24 cellular contexts compared by ENCODE assay signal in the genomic region with DNA sequence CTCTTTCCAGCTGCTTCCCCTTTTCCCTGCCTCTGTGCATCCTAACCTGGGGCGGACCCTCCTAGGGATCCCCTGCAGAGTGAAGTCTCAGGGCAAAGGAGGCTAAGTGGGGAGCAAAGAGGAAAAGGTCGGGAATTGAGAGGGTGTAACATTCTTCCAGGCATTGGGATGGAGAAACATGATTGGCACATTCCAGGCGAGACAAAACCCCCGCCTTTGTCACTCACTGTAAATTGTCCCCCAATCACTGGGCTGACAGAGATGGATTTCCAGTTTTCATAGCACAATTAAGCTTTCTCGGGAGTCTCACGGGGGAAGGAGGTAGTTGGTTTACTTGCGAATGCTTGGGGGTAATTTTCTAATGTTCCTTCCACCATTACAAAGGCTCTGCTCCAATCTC.
DNase-seq lines count a peak whose midpoint lies in the region; FAIRE-seq and TF ChIP-seq lines count a peak whose summit lies in the region.
"Had no signal": no experiment of that assay in that cellular context is flagged by ENCODE, and none has a peak within 500 bp of the region (broad histone marks: within the 10 kb centered on the region; RNA-seq: fewer than 3 reads in every experiment).

No MANE protein-coding gene starts in this region.

- H3K14ac ChIP-seq in H1 (ENCODE audit: insufficient read length), result no peak overlapping the region

- intact Hi-C loops in esophagus muscularis mucosa (cut with DNase I), result no loop called here

- H3K36me3 ChIP-seq in H1 (ENCODE audit: control insufficient read depth in 2 of 4, insufficient read depth in 4 of 4, low read length in 3 of 4) (no peaks in the 10 kb centered on the region), endodermal cell (ENCODE audit: control insufficient read depth, insufficient read depth, low read length) (peaks cover 5% of the 10 kb centered on the region), neural cell (ENCODE audit: insufficient read depth, low read length) (no peaks in the 10 kb centered on the region), esophagus muscularis mucosa (peaks cover 0 to 10% (median 0%) of the 10 kb centered on the region in 4 donors)

- no peak for TF ChIP-seq RAD21 in H1 (IDR thresholded peaks at IDR 0.05 in 1 of 2, conservative IDR thresholded peaks at IDR 0.05 in 1 of 2; ENCODE audit: low read depth in 2 of 2, low read length in 2 of 2)
- no peak for TF ChIP-seq RAD21 in neural cell (conservative IDR thresholded peaks at IDR 0.05)

- H3K4me2 ChIP-seq in H1 (ENCODE audit: insufficient read depth in 1 of 2, low read depth in 2 of 2, low read length in 2 of 2) (no peak overlapping the region), neural cell (ENCODE audit: low read length) (peak overlapping the region; percentile 68)
- H3K4me2 ChIP-seq: BLaER1 treated with 17β-estradiol and CSF1 and Interleukin-3, amounts not matched to agents 10 nM and 100 nM had no signal

- peaks cover 22% of the 10 kb centered on the region for H3K4me1 Mint-ChIP-seq in endodermal cell
- H3K4me1 Mint-ChIP-seq: B cell had no signal

- no peaks in the 10 kb centered on the region for H3K9me2 ChIP-seq in neural cell (ENCODE audit: insufficient read depth, low read length)

- H3K36me3 Mint-ChIP-seq in endodermal cell (ENCODE audit: low read depth), result peaks cover 25% of the 10 kb centered on the region

- no peak overlapping the region for H3K4me3 ChIP-seq in H1 (ENCODE audit: extremely low read depth in 1 of 4, insufficient read depth in 2 of 4, low read depth in 3 of 4, low read length in 4 of 4)
- H3K4me3 ChIP-seq in endodermal cell (ENCODE audit: low read length), result no peak overlapping the region
- peak overlapping the region; percentile 43 for H3K4me3 ChIP-seq in neural cell (ENCODE audit: low read length)
- H3K4me3 ChIP-seq in esophagus muscularis mucosa, result no peak overlapping the region
- H3K4me3 ChIP-seq: BLaER1 treated with 17β-estradiol and CSF1 and Interleukin-3, amounts not matched to agents 10 nM and 100 nM; GM12878 had no signal

- no peaks in the 10 kb centered on the region; the same call in 1 of the 2 replicates for H3K23me2 ChIP-seq in H1 (ENCODE audit: low read depth, low read length)

- H3K9me3 Mint-ChIP-seq in endodermal cell, result peaks cover 3% of the 10 kb centered on the region
- H3K9me3 Mint-ChIP-seq: CD4-positive, alpha-beta T cell; CD8-positive, alpha-beta T cell had no signal

- no peak overlapping the region for H4K91ac ChIP-seq in H1 (replicated peaks; ENCODE audit: insufficient read length, low read length)

- no peak overlapping the region for H2BK15ac ChIP-seq in H1 (ENCODE audit: low read length)

- no peak overlapping the region for H4K5ac ChIP-seq in H1 (ENCODE audit: insufficient read length, low read depth, low read length)

- no peak overlapping the region for H2BK5ac ChIP-seq in H1 (ENCODE audit: low read depth, low read length)

- TF ChIP-seq CTCF in H1 (IDR thresholded peaks at IDR 0.05; ENCODE audit: control extremely low read depth in 1 of 3, insufficient read depth in 1 of 3, low read depth in 1 of 3, low read length in 3 of 3) (no peak), endodermal cell (conservative IDR thresholded peaks at IDR 0.05) (no peak), neural cell (IDR thresholded peaks at IDR 0.05; ENCODE audit: poor library complexity, severe bottlenecking) (no peak), GM10248 (IDR thresholded peaks at IDR 0.05; ENCODE audit: control extremely low read depth, extremely low read depth, low read depth, missing control alignments) (no peak), esophagus muscularis mucosa (IDR thresholded peaks at IDR 0.05) (no peak)

- WGBS in H1 (ENCODE audit: extremely low coverage in 1 of 2, insufficient coverage in 1 of 2, insufficient read length in 1 of 2, insufficient replicate concordance in 2 of 2, low coverage in 1 of 2, low lambda C conversion rate in 2 of 2, missing lambda C conversion rate in 1 of 2), 2 experiments, result 74% methylated on average over 7 of the region's 7 CpGs; no CpG with 5 or more reads in 1 of the 2 experiments
- whole genome bisulfite sequencing in endodermal cell (ENCODE audit: insufficient coverage in 1 of 2, insufficient read length in 1 of 2), 2 experiments, result 77% methylated on average over 6 of the region's 7 CpGs; no CpG with 5 or more reads in 1 of the 2 experiments
- 93% methylated on average over 7 of the region's 7 CpGs for WGBS in esophagus muscularis mucosa

- CTCF ChIA-PET in H1 (lab: Charles Lee; ENCODE audit: partially characterized antibody) (interaction anchor here (0.8 to 3.3 kb wide), 2 partner anchors 22 to 53 kb away, joined by 3 to 12 read pairs; no protein-coding TSS in a partner anchor), GM10248 (lab: Yijun Ruan, JAX) (no interaction called here)

- H4K8ac ChIP-seq in H1 (ENCODE audit: extremely low read depth, insufficient read depth, low read length), result no peak overlapping the region

- H3K56ac ChIP-seq in H1 (replicated peaks; ENCODE audit: insufficient read length, low read depth, low read length), result no peak overlapping the region

- no peak overlapping the region for H2AFZ ChIP-seq in H1 (ENCODE audit: low read length)
- no peak overlapping the region for H2AFZ ChIP-seq in neural cell (ENCODE audit: low read depth, low read length)

- H4K20me1 ChIP-seq in H1 (replicated peaks in 1 of 2; ENCODE audit: control insufficient read depth in 1 of 2, insufficient read depth in 2 of 2, low read length in 2 of 2) (peaks cover 0 to 1% of the 10 kb centered on the region in 2 experiments), neural cell (ENCODE audit: insufficient read depth) (no peaks in the 10 kb centered on the region)
- H4K20me1 ChIP-seq: BLaER1 treated with 17β-estradiol and CSF1 and Interleukin-3, amounts not matched to agents 10 nM and 100 nM had no signal

- H3K79me1 ChIP-seq in H1 (ENCODE audit: low read depth, low read length), result no peaks in the 10 kb centered on the region

- POLR2A ChIA-PET in H1 (lab: Charles Lee; ENCODE audit: partially characterized antibody) (interaction anchor here (0.7 kb wide), 1 partner anchor 20 kb away, joined by 3 read pairs; no protein-coding TSS in a partner anchor), GM10248 (lab: Yijun Ruan, JAX) (no interaction called here)

- H3K27me3 ChIP-seq in H1 (replicated peaks in 1 of 4; ENCODE audit: control insufficient read depth in 3 of 4, extremely low read depth in 1 of 4, insufficient read depth in 3 of 4, low read length in 3 of 4) (no peaks in the 10 kb centered on the region), endodermal cell (ENCODE audit: control insufficient read depth, insufficient read depth, low read length, poor library complexity, severe bottlenecking) (no peaks in the 10 kb centered on the region), neural cell (ENCODE audit: insufficient read depth, low read depth, low read length) (no peaks in the 10 kb centered on the region), esophagus muscularis mucosa (no peaks in the 10 kb centered on the region)
- H3K27me3 ChIP-seq: BLaER1 treated with 17β-estradiol and CSF1 and Interleukin-3, amounts not matched to agents 10 nM and 100 nM had no signal

- H3K27me3 Mint-ChIP-seq in endodermal cell (ENCODE audit: insufficient read depth), result peaks cover 6% of the 10 kb centered on the region
- H3K27me3 Mint-ChIP-seq: B cell; CD4-positive, alpha-beta T cell had no signal

- H3F3A ChIP-seq in neural cell (ENCODE audit: insufficient read depth, low read length, poor library complexity, severe bottlenecking), result no peaks in the 10 kb centered on the region

- no peak overlapping the region for H2BK12ac ChIP-seq in H1 (ENCODE audit: low read depth, low read length)

- no peak overlapping the region for H3K23ac ChIP-seq in H1 (ENCODE audit: insufficient read length)

- no peak overlapping the region for H2BK120ac ChIP-seq in H1 (replicated peaks; ENCODE audit: low read depth, low read length)

- H3K9ac ChIP-seq in H1 (replicated peaks in 1 of 4; ENCODE audit: extremely low read depth in 1 of 4, low read depth in 3 of 4, low read length in 3 of 4) (no peak overlapping the region), endodermal cell (ENCODE audit: extremely low read depth, low read length, poor library complexity, severe bottlenecking) (no peak overlapping the region), neural cell (ENCODE audit: low read length) (peak overlapping the region; percentile 48)
- H3K9ac ChIP-seq: BLaER1 treated with 17β-estradiol and CSF1 and Interleukin-3, amounts not matched to agents 10 nM and 100 nM had no signal

- TF ChIP-seq POLR2A in H1 (IDR thresholded peaks at IDR 0.05; ENCODE audit: control extremely low read depth in 1 of 2, low read depth in 2 of 2, low read length in 2 of 2) (no peak), esophagus muscularis mucosa (IDR thresholded peaks at IDR 0.05; ENCODE audit: low read depth) (no peak)

- H3K27ac ChIP-seq in H1 (ENCODE audit: low read depth, low read length) (no peak overlapping the region), endodermal cell (ENCODE audit: low read depth, low read length) (no peak overlapping the region), neural cell (ENCODE audit: low read length) (peak overlapping the region; percentile 79), esophagus muscularis mucosa (replicated peaks in 1 of 4) (no peak overlapping the region)
- H3K27ac ChIP-seq: BLaER1 treated with 17β-estradiol and CSF1 and Interleukin-3, amounts not matched to agents 10 nM and 100 nM; C4-2B had no signal

- H2BK20ac ChIP-seq in H1 (ENCODE audit: low read length), result no peak overlapping the region

- no peak overlapping the region for H2AK5ac ChIP-seq in H1 (ENCODE audit: low read depth, low read length)

- no peaks in the 10 kb centered on the region for H3K9me3 ChIP-seq in H1 (ENCODE audit: insufficient read depth in 2 of 2, low read depth in 1 of 2, low read length in 1 of 2)
- H3K9me3 ChIP-seq in endodermal cell (ENCODE audit: control insufficient read depth, low read length), result peaks cover 10% of the 10 kb centered on the region
- no peaks in the 10 kb centered on the region for H3K9me3 ChIP-seq in neural cell (ENCODE audit: low read length)
- no peaks in the 10 kb centered on the region for H3K9me3 ChIP-seq in esophagus muscularis mucosa
- H3K9me3 ChIP-seq: Caco-2 had no signal

- H3K18ac ChIP-seq in H1 (ENCODE audit: extremely low read depth, low read length), result no peak overlapping the region

- TF ChIP-seq EP300 in H1 (IDR thresholded peaks at IDR 0.05; ENCODE audit: borderline replicate concordance in 1 of 2, low read depth in 2 of 2, low read length in 2 of 2) (no peak), neural cell (conservative IDR thresholded peaks at IDR 0.05; ENCODE audit: poor library complexity, severe bottlenecking) (peak; percentile 87), esophagus muscularis mucosa (IDR thresholded peaks at IDR 0.05) (no peak)

- H3K27ac Mint-ChIP-seq in endodermal cell, result no peak overlapping the region
- H3K27ac Mint-ChIP-seq: B cell; CD4-positive, alpha-beta T cell; CD8-positive, alpha-beta T cell had no signal

- DNase-seq in H1 (ENCODE audit: low read depth in 1 of 2, low spot score in 2 of 2) (no peak), endodermal cell (peak; percentile 63), GM10248 (ENCODE audit: extremely low spot score) (no peak), NCI-H345 (lab: John Stamatoyannopoulos, UW) (no peak), esophagus muscularis mucosa (ENCODE audit: extremely low spot score) (no peak)
- DNase-seq: 8988T; AML-193; Caco-2; Calu3; CD4-positive, alpha-beta T cell; CD8-positive, alpha-beta T cell; DMS79 treated with DMSO at 0.1 percent for 48 hours; GF-D8 had no signal

- FAIRE-seq in H1 (lab: Jason Lieb, UNC), result no peak
- FAIRE-seq: A204.1, D721Med, G401.6, GM12878, GM12892, GM18507, GM19239 had no signal

- H3K4me1 ChIP-seq in H1 (replicated peaks in 1 of 4; ENCODE audit: control insufficient read depth in 3 of 4, insufficient read depth in 4 of 4, low read length in 3 of 4) (peaks cover 0 to 9% (median 1%) of the 10 kb centered on the region in 4 experiments; a peak in 3 of 7 replicates), endodermal cell (ENCODE audit: control insufficient read depth, insufficient read depth, low read length) (no peaks in the 10 kb centered on the region), esophagus muscularis mucosa (no peaks in the 10 kb centered on the region)
- H3K4me1 ChIP-seq: Caco-2 had no signal

- H3K79me2 ChIP-seq in H1 (ENCODE audit: control insufficient read depth in 1 of 2, insufficient read depth in 2 of 2, low read length in 2 of 2) (no peaks in the 10 kb centered on the region), neural cell (replicated peaks; ENCODE audit: insufficient read depth, low read length) (no peaks in the 10 kb centered on the region)

- H3K4me3 Mint-ChIP-seq in endodermal cell, result no peak overlapping the region
- H3K4me3 Mint-ChIP-seq: B cell; CD4-positive, alpha-beta T cell; CD8-positive, alpha-beta T cell had no signal

- H3K4ac ChIP-seq in H1 (replicated peaks; ENCODE audit: insufficient read length, low read depth, low read length), result no peak overlapping the region
